ENCODE assay signal across 1 cellular context in genomic region chr22:35634015-35634414, GRCh38.
TF ChIP-seq lines count a peak whose summit lies in the region.

No MANE protein-coding gene starts in this region.

TF ChIP-seq in GM23338, 12 proteins besides CTCF, POLR2A, EP300 and RAD21 (continued from another document):
- no peak for TF ChIP-seq ZNF462 (CRISPR knock-in tag; IDR thresholded peaks at IDR 0.05)
